In genomic region chr17:45315583-45316270, GRCh38 we compare ENCODE assay signal across 8 cellular contexts. TPM values are rescaled to one million over a fixed set of nuclear protein-coding genes. Genes with fewer than 3 reads are reported as not detected.
DNase-seq lines count a peak whose midpoint lies in the region; ATAC-seq and TF ChIP-seq lines count a peak whose summit lies in the region.

No MANE protein-coding gene starts in this region.

- peak overlapping the region in 4 of 5 donors; percentile 88 to 100 (median 94) for H3K27ac ChIP-seq in adrenal gland
- peak overlapping the region; percentile 86 to 93 (median 87) for H3K27ac ChIP-seq in right lobe of liver
- H3K27ac ChIP-seq in tibial nerve, result peak overlapping the region; percentile 95 to 98 (median 96)

- TF ChIP-seq CTCF in adrenal gland (IDR thresholded peaks at IDR 0.05) (no peak), right lobe of liver (IDR thresholded peaks at IDR 0.05) (no peak), tibial nerve (IDR thresholded peaks at IDR 0.05) (no peak)

- no peaks in the 10 kb centered on the region for H3K27me3 ChIP-seq in adrenal gland
- no peaks in the 10 kb centered on the region for H3K27me3 ChIP-seq in right lobe of liver
- no peaks in the 10 kb centered on the region for H3K27me3 ChIP-seq in tibial nerve

- no peak for DNase-seq in activated T-cell treated with anti-CD3 and anti-CD28 coated beads, Interleukin-2, amount 50 U/mL, for 72 hours
- no peak for DNase-seq in activated T-cell treated with anti-CD3 and anti-CD28 coated beads for 4 hours
- DNase-seq in adrenal gland, result no peak
- no peak for DNase-seq in right lobe of liver
- DNase-seq in tibial nerve (ENCODE audit: low spot score in 2 of 2), result no peak
- DNase-seq in stimulated activated CD4-positive, alpha-beta T cell treated with anti-CD3 and anti-CD28 coated beads, Interleukin-2, amount 100 ng/mL, for 24 hours, result no peak

- WGBS in adrenal gland, 4 donors, result 18 to 29% (median 23%) methylated on average over 8 of the region's 8 CpGs
- WGBS in right lobe of liver (ENCODE audit: insufficient coverage, low coverage, low lambda C conversion rate, missing lambda C conversion rate), result 4% methylated on average over 8 of the region's 8 CpGs
- WGBS in tibial nerve, 2 donors, result 20 to 25% methylated on average over 8 of the region's 8 CpGs

- intact Hi-C loops in adrenal gland (cut with DNase I), result no loop called here
- intact Hi-C loops in right lobe of liver (cut with DNase I), result no loop called here

- H3K9me3 Mint-ChIP-seq in activated T-cell treated with anti-CD3 and anti-CD28 coated beads, Interleukin-2, amount 50 U/mL, for 72 hours, result no peaks in the 10 kb centered on the region

- H3K9me3 ChIP-seq in adrenal gland (replicated peaks in 1 of 3), result no peaks in the 10 kb centered on the region
- no peaks in the 10 kb centered on the region for H3K9me3 ChIP-seq in right lobe of liver
- no peaks in the 10 kb centered on the region for H3K9me3 ChIP-seq in tibial nerve

- H3K4me3 ChIP-seq in adrenal gland, result peak overlapping the region in 3 of 4 donors; percentile 43 to 94 (median 45)
- H3K4me3 ChIP-seq in right lobe of liver, result peak overlapping the region; percentile 65 to 86 (median 80)
- H3K4me3 ChIP-seq in tibial nerve, result peak overlapping the region; percentile 65 to 90 (median 76)

- peaks cover 33 to 42% of the 10 kb centered on the region in 2 donors for H3K36me3 Mint-ChIP-seq in activated T-cell treated with anti-CD3 and anti-CD28 coated beads, Interleukin-2, amount 50 U/mL, for 72 hours (ENCODE audit: insufficient read depth in 2 of 2)

- no peak for ATAC-seq in activated T-cell treated with anti-CD3 and anti-CD28 coated beads, Interleukin-2, amount 50 U/mL, for 72 hours (replicated peaks in 1 of 2)
- no peak for ATAC-seq in right lobe of liver
- no peak for ATAC-seq in GM21619 (IDR thresholded peaks at IDR 0.05; ENCODE audit: unreplicated experiment)
- ATAC-seq in HG02852 (IDR thresholded peaks at IDR 0.05; ENCODE audit: unreplicated experiment), result no peak

- H3K36me3 ChIP-seq in adrenal gland (replicated peaks in 1 of 2) (no peaks in the 10 kb centered on the region), right lobe of liver (no peaks in the 10 kb centered on the region), tibial nerve (no peaks in the 10 kb centered on the region)

- H3K27me3 Mint-ChIP-seq in activated T-cell treated with anti-CD3 and anti-CD28 coated beads, Interleukin-2, amount 50 U/mL, for 72 hours (ENCODE audit: low read depth), result no peaks in the 10 kb centered on the region

- H3K4me3 Mint-ChIP-seq in activated T-cell treated with anti-CD3 and anti-CD28 coated beads, Interleukin-2, amount 50 U/mL, for 72 hours, result peak overlapping the region; percentile 94 to 99

- TF ChIP-seq POLR2A in adrenal gland (IDR thresholded peaks at IDR 0.05) (no peak), right lobe of liver (IDR thresholded peaks at IDR 0.05) (no peak), tibial nerve (IDR thresholded peaks at IDR 0.05) (no peak)

- peak overlapping the region; percentile 100 for H3K27ac Mint-ChIP-seq in activated T-cell treated with anti-CD3 and anti-CD28 coated beads, Interleukin-2, amount 50 U/mL, for 72 hours

- peaks cover 75% of the 10 kb centered on the region for H3K4me1 Mint-ChIP-seq in activated T-cell treated with anti-CD3 and anti-CD28 coated beads, Interleukin-2, amount 50 U/mL, for 72 hours (ENCODE audit: low read depth)

- no peak for TF ChIP-seq EP300 in tibial nerve (IDR thresholded peaks at IDR 0.05)

- H3K4me1 ChIP-seq in adrenal gland (replicated peaks in 1 of 2) (peaks cover 49 to 77% of the 10 kb centered on the region in 2 donors), right lobe of liver (peaks cover 0 to 53% (median 29%) of the 10 kb centered on the region in 4 donors), tibial nerve (peaks cover 0 to 77% (median 53%) of the 10 kb centered on the region in 4 donors)

RNA-seq across cellular contexts. Expression of gene MAP3K14, which starts 1.1 kb away (rescaled TPM):
- total RNA-seq in activated T-cell treated with anti-CD3 and anti-CD28 coated beads, Interleukin-2, amount 50 U/mL, for 72 hours, result 10 to 100 TPM; 71.8 to 78.0 TPM
- total RNA-seq in adrenal gland (1 to 10 TPM; 2.4 to 9.7 (median 7.2) TPM), right lobe of liver (1 to 10 TPM; 4.8 to 7.8 (median 6.3) TPM), tibial nerve (10 to 100 TPM in 3 of 4 donors, 1 to 10 TPM in 1; 9.6 to 15.6 (median 13.3) TPM)
- 10 to 100 TPM in 1 of 3 donors, 1 to 10 TPM in 2; 2.9 to 14.7 (median 7.7) TPM for polyA plus RNA-seq in adrenal gland

RNA-seq across cellular contexts. Expression of gene SPATA32, which starts 53.8 kb away (rescaled TPM):
- 1 to 10 TPM; 1.4 to 1.7 TPM for total RNA-seq in activated T-cell treated with anti-CD3 and anti-CD28 coated beads, Interleukin-2, amount 50 U/mL, for 72 hours
- total RNA-seq in adrenal gland (under 1 TPM in 1 of 8 donors, not detected in 7; 0.11 TPM), right lobe of liver (not detected), tibial nerve (not detected)
- polyA plus RNA-seq in adrenal gland, result not detected

Comparison
In these comparisons a context has a peak if more than half of its experiments do, and no peak if none do; other contexts are left out.
1. RNA of gene MAP3K14, which starts 1.1 kb away (total RNA-seq): 71.8 to 78.0 TPM in activated T-cell treated with anti-CD3 and anti-CD28 coated beads, Interleukin-2, amount 50 U/mL, for 72 hours; 9.6 to 15.6 TPM in tibial nerve, 2.4 to 9.7 TPM in adrenal gland and 4.8 to 7.8 TPM in right lobe of liver; every median in the first group is over 4 times any median in the second.
2. Peak in every context shown above with its lines, with median percentiles within 50 percentile points of each other: H3K27ac ChIP-seq and H3K4me3 ChIP-seq.